8 cellular contexts compared by ENCODE assay signal in genomic region chr7:139230484-139230773, GRCh38. TPM values are rescaled to one million over a fixed set of nuclear protein-coding genes. Genes with fewer than 3 reads are reported as not detected.
DNase-seq lines count a peak whose midpoint lies in the region; ATAC-seq, FAIRE-seq and TF ChIP-seq lines count a peak whose summit lies in the region.

No MANE protein-coding gene starts in this region.

- no peaks in the 10 kb centered on the region for H3K36me3 ChIP-seq in GM12878 (ENCODE audit: control insufficient read depth in 2 of 2, insufficient read depth in 2 of 2, low read length in 1 of 2)
- no peaks in the 10 kb centered on the region for H3K36me3 ChIP-seq in right lobe of liver
- H3K36me3 ChIP-seq in transverse colon: no peaks in the 10 kb centered on the region

- TF ChIP-seq CTCF in GM12878 (IDR thresholded peaks at IDR 0.05 in 2 of 3, conservative IDR thresholded peaks at IDR 0.05 in 1 of 3; ENCODE audit: control insufficient read depth in 2 of 3, extremely low read depth in 1 of 3, insufficient read depth in 1 of 3, low read depth in 3 of 3, low read length in 3 of 3) (no peak), right lobe of liver (IDR thresholded peaks at IDR 0.05) (no peak), transverse colon (IDR thresholded peaks at IDR 0.05) (no peak)

- H3K4me1 ChIP-seq in GM12878 (ENCODE audit: control insufficient read depth, insufficient read depth, low read length) (no peaks in the 10 kb centered on the region), right lobe of liver (peaks cover 0 to 25% (median 2%) of the 10 kb centered on the region in 4 donors), transverse colon (peaks cover 3 to 33% (median 20%) of the 10 kb centered on the region in 4 donors)

- SMC1A ChIA-PET in GM12878 (lab: Charles Lee; ENCODE audit: uncharacterized antibody, unreplicated experiment): interaction anchor here (0.9 to 1.1 kb wide), 2 partner anchors 111 to 126 kb away, joined by 3 to 4 read pairs; no protein-coding TSS in a partner anchor

- CTCF ChIA-PET in GM12878 (lab: Yijun Ruan, JAX): no interaction called here

- RAD21 ChIA-PET in GM12878 (lab: Charles Lee; ENCODE audit: unreplicated experiment): interaction anchor here (0.9 kb wide), 1 partner anchor 136 kb away, joined by 3 read pairs; no protein-coding TSS in a partner anchor

- no TSS peak for BruUV-seq in GM12878 (replicated peaks; lab: Mats Ljungman, UMichigan)

- no peak for FAIRE-seq in GM12878 (lab: Jason Lieb, UNC)

- H3K4me3 ChIP-seq in GM12878: peak overlapping the region; percentile 100
- peak overlapping the region; percentile 75 to 93 (median 89) for H3K4me3 ChIP-seq in right lobe of liver
- peak overlapping the region; percentile 41 to 100 (median 92) for H3K4me3 ChIP-seq in transverse colon

- peaks cover 26% of the 10 kb centered on the region for H3K4me1 Mint-ChIP-seq in activated T-cell treated with anti-CD3 and anti-CD28 coated beads, Interleukin-2, amount 50 U/mL, for 4 hours (ENCODE audit: low read depth)

- peaks cover 5% of the 10 kb centered on the region for H3K79me2 ChIP-seq in GM12878 (ENCODE audit: control insufficient read depth, insufficient read depth, low read length)

- H3K4me3 Mint-ChIP-seq in activated T-cell treated with anti-CD3 and anti-CD28 coated beads, Interleukin-2, amount 50 U/mL, for 4 hours: peak overlapping the region; percentile 99

- TF ChIP-seq POLR2A in GM12878 (IDR thresholded peaks at IDR 0.05; ENCODE audit: low read depth, low read length): no peak
- no peak for TF ChIP-seq POLR2A in right lobe of liver (IDR thresholded peaks at IDR 0.05)
- no peak for TF ChIP-seq POLR2A in transverse colon (IDR thresholded peaks at IDR 0.05)

- intact Hi-C loops in GM12878 (cut with micrococcal nuclease; ENCODE audit: unreplicated experiment) (loop anchor here (5.0 kb wide), 1 partner anchor 98 kb away; a partner anchor contains a TSS), right lobe of liver (cut with DNase I) (no loop called here), transverse colon (cut with DNase I; ENCODE audit: low total_unique reads) (no loop called here)

- no peak for TF ChIP-seq RAD21 in GM12878 (IDR thresholded peaks at IDR 0.05; ENCODE audit: insufficient read depth, low read depth, low read length)

- H3K9ac ChIP-seq in GM12878 (ENCODE audit: control insufficient read depth, insufficient read depth, low read length): peak overlapping the region; percentile 78

- peak overlapping the region; percentile 98 for H2AFZ ChIP-seq in GM12878 (ENCODE audit: control insufficient read depth, low read depth, low read length)

- H3K9me3 ChIP-seq in GM12878 (replicated peaks; ENCODE audit: control insufficient read depth, insufficient read depth, low read length) (no peaks in the 10 kb centered on the region; the same call in 2 of the 3 replicates), right lobe of liver (no peaks in the 10 kb centered on the region), transverse colon (no peaks in the 10 kb centered on the region)

- H3K36me3 Mint-ChIP-seq in activated T-cell treated with anti-CD3 and anti-CD28 coated beads, Interleukin-2, amount 50 U/mL, for 4 hours (ENCODE audit: insufficient read depth): peaks cover 3% of the 10 kb centered on the region

- POLR2A ChIA-PET in GM12878 (lab: Charles Lee): interaction anchor here (0.8 to 1.4 kb wide), 2 partner anchors 110 to 111 kb away, joined by 4 read pairs; no protein-coding TSS in a partner anchor

- no peak for DNase-seq in activated T-cell treated with anti-CD3 and anti-CD28 coated beads, Interleukin-2, amount 50 U/mL, for 4 hours
- DNase-seq in activated T-cell treated with anti-CD3 and anti-CD28 coated beads for 4 hours (no peak), GM12878 (ENCODE audit: low read depth, low spot score) (no peak), right lobe of liver (no peak), transverse colon (no peak), NCI-H146 (lab: John Stamatoyannopoulos, UW) (no peak)
- DNase-seq in stimulated activated CD4-positive, alpha-beta T cell treated with anti-CD3 and anti-CD28 coated beads, Interleukin-4, amount 100 ng/mL, for 24 hours: no peak

- no peak for TF ChIP-seq EP300 in GM12878 (IDR thresholded peaks at IDR 0.05; ENCODE audit: borderline replicate concordance in 1 of 2, control insufficient read depth in 1 of 2, low read depth in 2 of 2, low read length in 2 of 2)
- no peak for TF ChIP-seq EP300 in transverse colon (IDR thresholded peaks at IDR 0.05; ENCODE audit: low read depth)

- H3K27me3 Mint-ChIP-seq in activated T-cell treated with anti-CD3 and anti-CD28 coated beads, Interleukin-2, amount 50 U/mL, for 4 hours (ENCODE audit: low read depth): no peaks in the 10 kb centered on the region

- in situ Hi-C loops in GM12878 (cut with MboI): no loop called here
- in situ Hi-C loops in transverse colon (cut with MboI; ENCODE audit: low pct_ligation_motif_present in 1 of 4, low pct_unique_long_range_greater_than_20kb in 1 of 4, low sequenced_read_pairs in 3 of 4): no loop called here

- ATAC-seq in activated T-cell treated with anti-CD3 and anti-CD28 coated beads, Interleukin-2, amount 50 U/mL, for 4 hours: no peak
- no peak for ATAC-seq in GM12878
- no peak for ATAC-seq in right lobe of liver
- no peak for ATAC-seq in HG03432 (IDR thresholded peaks at IDR 0.05; ENCODE audit: unreplicated experiment)

- H3K4me2 ChIP-seq in GM12878 (ENCODE audit: control insufficient read depth, insufficient read depth): peak overlapping the region; percentile 94

- H3K27ac ChIP-seq in GM12878 (ENCODE audit: control insufficient read depth, insufficient read depth) (0 out of 2 replicates have a peak overlapping the region, but pooled peaks have one; percentile 27), right lobe of liver (peak overlapping the region; percentile 16 to 84 (median 35)), transverse colon (peak overlapping the region; percentile 90 to 99 (median 95))

- no peaks in the 10 kb centered on the region for H4K20me1 ChIP-seq in GM12878 (ENCODE audit: control insufficient read depth, insufficient read depth)

- H3K9me3 Mint-ChIP-seq in activated T-cell treated with anti-CD3 and anti-CD28 coated beads, Interleukin-2, amount 50 U/mL, for 4 hours: no peaks in the 10 kb centered on the region

- 3% methylated on average over 12 of the region's 12 CpGs for WGBS in GM12878 (ENCODE audit: insufficient coverage, insufficient replicate concordance, low lambda C conversion rate, missing lambda C conversion rate)
- WGBS in right lobe of liver (ENCODE audit: insufficient coverage, low coverage, low lambda C conversion rate, missing lambda C conversion rate): under 1% methylated on average over 12 of the region's 12 CpGs
- WGBS in transverse colon (ENCODE audit: low coverage in 1 of 2), 2 donors: 4 to 10% methylated on average over 2 to 12 of the region's 12 CpGs

- no peaks in the 10 kb centered on the region for H3K27me3 ChIP-seq in GM12878 (replicated peaks in 1 of 2; ENCODE audit: control insufficient read depth in 2 of 2, insufficient read depth in 2 of 2, low read length in 1 of 2)
- no peaks in the 10 kb centered on the region for H3K27me3 ChIP-seq in right lobe of liver
- H3K27me3 ChIP-seq in transverse colon: no peaks in the 10 kb centered on the region

TF ChIP-seq in GM12878, 131 proteins besides CTCF, POLR2A, EP300 and RAD21 (continues in another document):
- no peak for TF ChIP-seq STAT1 (conservative IDR thresholded peaks at IDR 0.05)
- TF ChIP-seq NR2C1 (IDR thresholded peaks at IDR 0.05): no peak
- TF ChIP-seq SMAD5 (IDR thresholded peaks at IDR 0.05; ENCODE audit: low read depth): no peak
- no peak for TF ChIP-seq SKIL (IDR thresholded peaks at IDR 0.05; ENCODE audit: low read depth, poor library complexity, severe bottlenecking)

RNA-seq across cellular contexts. Expression of gene UBN2, which starts 0.6 kb away (rescaled TPM):
- 1 to 10 TPM; 5.9 to 8.2 (median 6.7) TPM for total RNA-seq in activated T-cell treated with anti-CD3 and anti-CD28 coated beads, Interleukin-2, amount 50 U/mL, for 4 hours
- total RNA-seq in GM12878 (2013; cell fraction: nucleolus; rRNA removed): 39.4 and 40.1 TPM in 2 replicates
- total RNA-seq in GM12878 (2014; rRNA removed) (2.8 and 3.4 TPM in 2 replicates), GM12878 (2014; rRNA removed; fragmentation: Illumina TruSeq; extraction: Trizol) (4.0 and 4.3 TPM in 2 replicates), GM12878 (2021) (5.3 and 8.5 TPM in 2 replicates), right lobe of liver (10 to 100 TPM in 1 of 6 experiments, 1 to 10 TPM in 5; 4.5 to 12.0 (median 8.1) TPM), transverse colon (10 to 100 TPM in 3 of 4 donors, 1 to 10 TPM in 1; 9.7 to 22.1 (median 13.9) TPM)
- 1.4 TPM for polyA plus RNA-seq in GM12878 (2011; ENCODE audit: low read depth)
- polyA plus RNA-seq in GM12878 (2011; rRNA removed) (4.9 and 7.0 TPM in 2 replicates), GM12878 (2014; fragmentation: Illumina TruSeq; extraction: Trizol) (3.6 and 4.2 TPM in 2 replicates), GM12878 (2014; fragmentation: Nextera tagmentation; extraction: Ambion mirVana) (under 1 TPM; 0.27 to 0.37 TPM), GM12878 (2014; rRNA removed) (1.9 and 2.2 TPM in 2 replicates), GM12878 (2016; fragmentation: Nextera tagmentation; extraction: Ambion mirVana) (under 1 TPM; 0.60 to 0.74 TPM)
- polyA plus RNA-seq in GM12878 (2011; cell fraction: cytosol; rRNA removed): 1.6 and 1.9 TPM in 2 replicates
- polyA plus RNA-seq in GM12878 (2011; cell fraction: nucleus; rRNA removed): 7.2 and 7.9 TPM in 2 replicates
- polyA plus RNA-seq in GM12878 (2012): 2.4 TPM in 2 replicates
- polyA minus RNA-seq in GM12878 (2011; rRNA and poly(A)+ RNA removed): 6.5 and 7.5 TPM in 2 replicates
- 1.6 and 3.1 TPM in 2 replicates for polyA minus RNA-seq in GM12878 (2011; cell fraction: cytosol; rRNA and poly(A)+ RNA removed)
- polyA minus RNA-seq in GM12878 (2011; cell fraction: nucleus; rRNA and poly(A)+ RNA removed): 5.7 and 9.5 TPM in 2 replicates

Comparison
In these comparisons a context has a peak if more than half of its experiments do, and no peak if none do; other contexts are left out.
1. H3K27ac ChIP-seq: peak in every context shown above with its lines; median percentile 95 in transverse colon; 35 in right lobe of liver; 27 in GM12878.